ENCODE assay signal across 21 cellular contexts in the genomic region with DNA sequence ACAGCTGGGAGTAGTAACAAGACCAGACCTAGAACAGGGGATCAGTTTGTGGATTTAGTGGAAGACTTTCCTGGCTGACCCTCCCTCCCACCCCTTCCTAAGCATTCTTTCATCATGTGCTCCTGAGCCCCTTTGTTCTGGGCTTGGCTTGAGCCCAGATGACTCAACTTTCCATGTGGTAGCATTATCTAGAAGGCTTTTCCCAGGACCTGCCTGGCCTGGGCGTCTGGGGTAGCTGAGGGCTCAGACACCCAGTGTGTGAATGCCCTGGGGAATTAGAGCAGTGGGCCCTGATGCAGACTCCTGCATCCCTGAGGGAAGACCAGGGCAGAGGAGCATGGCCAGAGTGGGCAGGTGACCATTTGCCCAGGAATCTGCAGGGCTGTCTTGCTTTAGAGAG. TPM values are rescaled to one million over a fixed set of nuclear protein-coding genes. Genes with fewer than 3 reads are reported as not detected.
A peak's percentile ranks its signal among the peaks of the same experiment; 100 is the strongest.
DNase-seq lines count a peak whose midpoint lies in the region; ATAC-seq, FAIRE-seq and TF ChIP-seq lines count a peak whose summit lies in the region.
"Had no signal": no experiment of that assay in that cellular context is flagged by ENCODE, and none has a peak within 500 bp of the region (broad histone marks: within the 10 kb centered on the region; RNA-seq: fewer than 3 reads in every experiment).

No MANE protein-coding gene starts in this region.

- peaks cover 3% of the 10 kb centered on the region; the same call in 1 of the 2 replicates for H3K4me1 ChIP-seq in SJCRH30
- peaks cover 0 to 18% (median 4%) of the 10 kb centered on the region in 12 donors for H3K4me1 ChIP-seq in heart left ventricle
- H3K4me1 ChIP-seq: BE2C, right lobe of liver, tibial nerve had no signal

- no peak for TF ChIP-seq POLR2A in heart left ventricle (IDR thresholded peaks at IDR 0.05)

- no peak for FAIRE-seq in GM19239 (lab: Jason Lieb, UNC)
- FAIRE-seq: TTC549 had no signal

- no peak for TF ChIP-seq CTCF in fibroblast of the aortic adventitia (IDR thresholded peaks at IDR 0.05; ENCODE audit: insufficient read depth, low read length)
- no peak for TF ChIP-seq CTCF in retinal pigment epithelial cell (conservative IDR thresholded peaks at IDR 0.05; ENCODE audit: low read depth, low read length)
- no peak for TF ChIP-seq CTCF in heart left ventricle (IDR thresholded peaks at IDR 0.05)

- H3K9me3 ChIP-seq in SJCRH30 (replicated peaks) (no peaks in the 10 kb centered on the region), heart left ventricle (no peaks in the 10 kb centered on the region)
- H3K9me3 ChIP-seq: BE2C, right lobe of liver, tibial nerve had no signal

- DNase-seq in ELF-1 (ENCODE audit: low read depth, low spot score): peak; percentile 64
- DNase-seq in SJCRH30: peak; percentile 29
- peak; percentile 71 for DNase-seq in fibroblast of the aortic adventitia (ENCODE audit: low read depth)
- peak; percentile 95 for DNase-seq in retinal pigment epithelial cell (ENCODE audit: low read depth)
- DNase-seq in DMS79 (lab: John Stamatoyannopoulos, UW): no peak
- no peak for DNase-seq in heart left ventricle
- DNase-seq in cerebellar nuclear complex (lab: John Stamatoyannopoulos, UW): no peak
- no peak for DNase-seq in GM19239 (ENCODE audit: insufficient read length, low spot score)
- DNase-seq: activated CD4-positive, alpha-beta T cell treated with anti-CD3 and anti-CD28 coated beads, Interleukin-2, amount 50 U/mL, for 1 hour; activated naive CD8-positive, alpha-beta T cell treated with anti-CD3 and anti-CD28 coated beads, Interleukin-2, amount 50 U/mL, for 24 hours; activated T-cell treated with anti-CD3 and anti-CD28 coated beads, Interleukin-2, amount 50 U/mL, for 72 hours; BE2C; dorsolateral prefrontal cortex; H7; naive thymus-derived CD8-positive, alpha-beta T cell; NCI-H1105; NCI-H446 treated with DMSO at 0.1 percent for 48 hours; right lobe of liver; stimulated activated CD4-positive, alpha-beta T cell treated with anti-CD3 and anti-CD28 coated beads, Interleukin-4, amount 100 ng/mL, for 24 hours had no signal

- H3K27ac ChIP-seq in SJCRH30 (no peak overlapping the region), heart left ventricle (no peak overlapping the region)
- H3K27ac ChIP-seq: dorsolateral prefrontal cortex, right lobe of liver, tibial nerve had no signal

- 45 to 81% (median 55%) methylated on average over 1 of the region's 1 CpG for WGBS in heart left ventricle, 4 donors

- ATAC-seq in heart left ventricle: no peak
- ATAC-seq: activated naive CD8-positive, alpha-beta T cell treated with anti-CD3 and anti-CD28 coated beads, Interleukin-2, amount 50 U/mL, for 24 hours; activated T-cell treated with anti-CD3 and anti-CD28 coated beads, Interleukin-2, amount 50 U/mL, for 72 hours; naive thymus-derived CD8-positive, alpha-beta T cell; right lobe of liver had no signal

- H3K4me3 ChIP-seq in SJCRH30: no peak overlapping the region
- no peak overlapping the region for H3K4me3 ChIP-seq in fibroblast of the aortic adventitia (ENCODE audit: low read depth, low read length)
- no peak overlapping the region for H3K4me3 ChIP-seq in retinal pigment epithelial cell (ENCODE audit: low read length)
- H3K4me3 ChIP-seq in heart left ventricle: no peak overlapping the region
- H3K4me3 ChIP-seq: dorsolateral prefrontal cortex, right lobe of liver, tibial nerve had no signal

- intact Hi-C loops in heart left ventricle (cut with DNase I): loop anchor here in 3 of 10 donors (10.0 kb wide), 3 partner anchors 201 to 641 kb away; partner anchors contain the start of genes CASQ2 (in 1 of the 3) and NGF (in 1 of the 3)

- no peaks in the 10 kb centered on the region; the same call in 1 of the 2 replicates for H3K27me3 ChIP-seq in SJCRH30
- H3K27me3 ChIP-seq in heart left ventricle: no peaks in the 10 kb centered on the region
- H3K27me3 ChIP-seq: BE2C, right lobe of liver, tibial nerve had no signal

- H3K36me3 ChIP-seq in SJCRH30: no peaks in the 10 kb centered on the region
- no peaks in the 10 kb centered on the region for H3K36me3 ChIP-seq in heart left ventricle
- H3K36me3 ChIP-seq: BE2C, right lobe of liver, tibial nerve had no signal

RNA-seq across cellular contexts. Expression of gene TSPAN2, which starts 44.1 kb away (rescaled TPM):
- total RNA-seq in SJCRH30 (2014; rRNA removed; shearing (Covaris generic)): 0.02 TPM in 1 of 2 replicates, not detected in the other
- total RNA-seq in fibroblast of the aortic adventitia (ENCODE audit: low replicate concordance) (0.18 and 2.5 TPM in 2 replicates), heart left ventricle (10 to 100 TPM in 1 of 9 donors, 1 to 10 TPM in 8; 4.6 to 10.6 (median 7.1) TPM)
- polyA plus RNA-seq in heart left ventricle: 1 to 10 TPM; 2.8 to 3.4 TPM

Comparison
In these comparisons a context has a peak if more than half of its experiments do, and no peak if none do; other contexts are left out.
1. DNase-seq: peak in ELF-1 (single experiment), SJCRH30 (2 of 2), fibroblast of the aortic adventitia (single experiment) and retinal pigment epithelial cell (single experiment); none in DMS79 (single experiment), heart left ventricle (0 of 5), cerebellar nuclear complex (0 of 2) and GM19239 (single experiment).